ENCODE assay signal across 26 cellular contexts in genomic region chr12:26282339-26282945, GRCh38.
DNase-seq lines count a peak whose midpoint lies in the region; ATAC-seq, FAIRE-seq and TF ChIP-seq lines count a peak whose summit lies in the region.
"Had no signal": no experiment of that assay in that cellular context is flagged by ENCODE, and none has a peak within 500 bp of the region (broad histone marks: within the 10 kb centered on the region; RNA-seq: fewer than 3 reads in every experiment).

No MANE protein-coding gene starts in this region.

- TF ChIP-seq CTCF in Panc1 (IDR thresholded peaks at IDR 0.05): no peak

- H3K23ac ChIP-seq in mesenchymal stem cell (ENCODE audit: low read length in 2 of 2): no peak overlapping the region

- peak overlapping the region; percentile 45 for H2BK15ac ChIP-seq in mesenchymal stem cell (ENCODE audit: low read depth, poor library complexity, severe bottlenecking)

- CTCF ChIA-PET in Panc1 (lab: Charles Lee): no interaction called here

- no peak overlapping the region for H2BK120ac ChIP-seq in mesenchymal stem cell (ENCODE audit: low read depth, low read length)

- DNase-seq in GM12891 (ENCODE audit: insufficient read length, low spot score) (no peak), Panc1 (ENCODE audit: low read depth, low spot score) (no peak), mesenchymal stem cell (no peak), NCI-H146 (lab: John Stamatoyannopoulos, UW) (no peak), MG63 (no peak), A172 (ENCODE audit: low spot score) (no peak)
- DNase-seq: AML-193; C1 segment of cervical spinal cord; CD4-positive, alpha-beta memory T cell; COR-L47; GM23248; H9; Karpas-422; NCI-H1105 treated with DMSO at 0.1 percent for 48 hours; NCI-H1694; NCI-H2029 treated with DMSO at 0.1 percent for 48 hours; NCI-H69; PC-3; SJCRH30; T-helper 2 cell had no signal

- peak; percentile 16 for FAIRE-seq in GM12891 (lab: Jason Lieb, UNC)
- FAIRE-seq: A549, G401.6 had no signal

- no peak for TF ChIP-seq POLR2A in GM12891 (IDR thresholded peaks at IDR 0.05; ENCODE audit: low read depth, low read length)

- 91% methylated on average over 4 of the region's 4 CpGs for WGBS in mesenchymal stem cell

- H4K8ac ChIP-seq in mesenchymal stem cell (ENCODE audit: low read length): no peak overlapping the region

- no peak overlapping the region for H2BK5ac ChIP-seq in mesenchymal stem cell (ENCODE audit: low read depth, low read length, poor library complexity, severe bottlenecking)

- H3K27me3 ChIP-seq in Panc1 (ENCODE audit: control insufficient read depth, insufficient read depth, low read length): no peaks in the 10 kb centered on the region
- H3K27me3 ChIP-seq in mesenchymal stem cell (ENCODE audit: control insufficient read depth in 1 of 2, insufficient read depth in 1 of 2, low read length in 2 of 2): no peaks in the 10 kb centered on the region
- H3K27me3 ChIP-seq in MG63: no peaks in the 10 kb centered on the region
- H3K27me3 ChIP-seq: SJCRH30 had no signal

- H3K79me1 ChIP-seq in mesenchymal stem cell (replicated peaks; ENCODE audit: low read length, poor library complexity, severe bottlenecking): no peaks in the 10 kb centered on the region

- no peak overlapping the region for H4K91ac ChIP-seq in mesenchymal stem cell (ENCODE audit: low read length)

- no peak overlapping the region for H3K4me2 ChIP-seq in mesenchymal stem cell (ENCODE audit: low read length, poor library complexity, severe bottlenecking)
- H3K4me2 ChIP-seq: A549 had no signal

- H3K4me3 ChIP-seq in Panc1 (ENCODE audit: low read depth in 2 of 2, low read length in 2 of 2): no peak overlapping the region
- no peak overlapping the region for H3K4me3 ChIP-seq in mesenchymal stem cell (ENCODE audit: insufficient read depth in 1 of 2, low read depth in 1 of 2, low read length in 2 of 2)
- no peak overlapping the region for H3K4me3 ChIP-seq in MG63
- H3K4me3 ChIP-seq: A549, GM23248, SJCRH30 had no signal

- H3K18ac ChIP-seq in mesenchymal stem cell (ENCODE audit: low read depth in 1 of 2, low read length in 2 of 2): no peak overlapping the region

- no peak overlapping the region for H3K14ac ChIP-seq in mesenchymal stem cell (ENCODE audit: low read length in 2 of 2)

- intact Hi-C loops in Panc1 (cut with micrococcal nuclease; ENCODE audit: unreplicated experiment): no loop called here

- H2AK5ac ChIP-seq in mesenchymal stem cell (ENCODE audit: low read length, severe bottlenecking): no peak overlapping the region

- H3K36me3 ChIP-seq in Panc1 (ENCODE audit: control insufficient read depth, insufficient read depth, low read length) (no peaks in the 10 kb centered on the region), mesenchymal stem cell (ENCODE audit: control insufficient read depth in 1 of 2, insufficient read depth in 2 of 2, low read depth in 1 of 2, low read length in 2 of 2) (no peaks in the 10 kb centered on the region), MG63 (no peaks in the 10 kb centered on the region)
- H3K36me3 ChIP-seq: SJCRH30 had no signal

- ATAC-seq in HG02798 (IDR thresholded peaks at IDR 0.05; ENCODE audit: poor library complexity, unreplicated experiment): peak; percentile 26
- no peak for ATAC-seq in Panc1
- ATAC-seq in GM18909 (IDR thresholded peaks at IDR 0.05; ENCODE audit: poor library complexity, unreplicated experiment): no peak
- ATAC-seq: A549, PC-3, Right ventricle myocardium inferior, SK-N-SH treated with all-trans-retinoic acid at 6 μM for 48 hours had no signal

- in situ Hi-C loops in Panc1 (cut with HindIII; ENCODE audit: low pct_unique_long_range_greater_than_20kb, low sequenced_read_pairs): no loop called here

- no peak overlapping the region for H2BK12ac ChIP-seq in mesenchymal stem cell (ENCODE audit: low read length in 2 of 2)

- H3K9ac ChIP-seq in mesenchymal stem cell (ENCODE audit: low read length): no peak overlapping the region
- H3K9ac ChIP-seq: GM23248 had no signal

- no peaks in the 10 kb centered on the region for H3K9me3 ChIP-seq in Panc1 (ENCODE audit: control insufficient read depth, insufficient read depth, low read depth, low read length)
- no peaks in the 10 kb centered on the region for H3K9me3 ChIP-seq in mesenchymal stem cell (ENCODE audit: control insufficient read depth, low read length)
- H3K9me3 ChIP-seq in MG63: no peaks in the 10 kb centered on the region; the same call in 1 of the 2 replicates
- H3K9me3 ChIP-seq: A549, SJCRH30 had no signal

- peaks cover 9% of the 10 kb centered on the region; the same call in 1 of the 2 replicates for H3K4me1 ChIP-seq in Panc1 (ENCODE audit: control insufficient read depth, insufficient read depth, low read length)
- peaks cover 18% of the 10 kb centered on the region for H3K4me1 ChIP-seq in mesenchymal stem cell (ENCODE audit: control insufficient read depth, insufficient read depth, low read depth, low read length)
- H3K4me1 ChIP-seq: A549 had no signal

- H2AFZ ChIP-seq in mesenchymal stem cell (ENCODE audit: low read depth, low read length): no peak overlapping the region
- H2AFZ ChIP-seq: GM23248 had no signal

- BruUV-seq in Panc1 (replicated peaks; lab: Mats Ljungman, UMichigan): no TSS peak

- POLR2A ChIA-PET in Panc1 (lab: Charles Lee): no interaction called here

- no peak overlapping the region for H3K4ac ChIP-seq in mesenchymal stem cell (ENCODE audit: low read depth in 1 of 2, low read length in 2 of 2)

- H3K27ac ChIP-seq in Panc1 (ENCODE audit: low read length) (peak overlapping the region; percentile 69; the same call in 1 of the 2 replicates), mesenchymal stem cell (ENCODE audit: low read length, poor library complexity, severe bottlenecking) (no peak overlapping the region)
- H3K27ac ChIP-seq: A549, GM23248, SJCRH30 had no signal

TF ChIP-seq in GM12891, 5 proteins besides CTCF, POLR2A, EP300 and RAD21:
- TF ChIP-seq PAX5 (IDR thresholded peaks at IDR 0.05; ENCODE audit: insufficient read depth, low read length, severe bottlenecking): no peak
- no peak for TF ChIP-seq TAF1 (IDR thresholded peaks at IDR 0.05; ENCODE audit: low read depth, low read length)
- no peak for TF ChIP-seq SPI1 (IDR thresholded peaks at IDR 0.05; ENCODE audit: low read depth, low read length)
- TF ChIP-seq POLR2AphosphoS5 (IDR thresholded peaks at IDR 0.05; ENCODE audit: low read depth, low read length): no peak
- TF ChIP-seq POU2F2 (IDR thresholded peaks at IDR 0.05; ENCODE audit: low read depth, low read length): no peak
TF ChIP-seq in GM12891: peak in this region for 0.
